In the genomic region with DNA sequence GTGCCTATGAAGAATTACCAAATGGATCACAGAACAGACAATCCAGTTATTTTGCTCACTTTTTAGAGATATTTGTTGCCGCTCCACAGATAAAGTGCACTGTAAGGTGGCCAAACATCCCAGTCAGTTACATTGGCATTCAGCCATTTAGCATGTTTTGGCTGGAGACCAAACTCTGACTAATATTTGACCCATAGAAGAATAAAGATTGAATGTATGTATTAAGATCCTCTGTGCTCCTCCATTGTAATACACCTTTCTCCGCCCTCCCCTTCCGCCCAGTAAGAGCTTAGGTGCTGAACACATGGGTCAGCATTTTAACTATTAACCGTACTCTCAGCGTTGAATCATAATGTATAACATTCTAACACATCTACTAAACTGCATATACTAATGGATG, we compare ENCODE assay signal across 2 cellular contexts.
TF ChIP-seq lines count a peak whose summit lies in the region.

No MANE protein-coding gene starts in this region.

TF ChIP-seq in SK-N-SH treated with all-trans-retinoic acid at 6 μM for 48 hours, 23 proteins besides CTCF, POLR2A, EP300 and RAD21 (continued from another document):
- TF ChIP-seq, protein P1, sequence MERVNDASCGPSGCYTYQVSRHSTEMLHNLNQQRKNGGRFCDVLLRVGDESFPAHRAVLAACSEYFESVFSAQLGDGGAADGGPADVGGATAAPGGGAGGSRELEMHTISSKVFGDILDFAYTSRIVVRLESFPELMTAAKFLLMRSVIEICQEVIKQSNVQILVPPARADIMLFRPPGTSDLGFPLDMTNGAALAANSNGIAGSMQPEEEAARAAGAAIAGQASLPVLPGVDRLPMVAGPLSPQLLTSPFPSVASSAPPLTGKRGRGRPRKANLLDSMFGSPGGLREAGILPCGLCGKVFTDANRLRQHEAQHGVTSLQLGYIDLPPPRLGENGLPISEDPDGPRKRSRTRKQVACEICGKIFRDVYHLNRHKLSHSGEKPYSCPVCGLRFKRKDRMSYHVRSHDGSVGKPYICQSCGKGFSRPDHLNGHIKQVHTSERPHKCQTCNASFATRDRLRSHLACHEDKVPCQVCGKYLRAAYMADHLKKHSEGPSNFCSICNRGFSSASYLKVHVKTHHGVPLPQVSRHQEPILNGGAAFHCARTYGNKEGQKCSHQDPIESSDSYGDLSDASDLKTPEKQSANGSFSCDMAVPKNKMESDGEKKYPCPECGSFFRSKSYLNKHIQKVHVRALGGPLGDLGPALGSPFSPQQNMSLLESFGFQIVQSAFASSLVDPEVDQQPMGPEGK (CRISPR knock-in tag; IDR thresholded peaks at IDR 0.05; ENCODE audit: borderline replicate concordance), result no peak
- no peak for TF ChIP-seq ESRRG (CRISPR knock-in tag; IDR thresholded peaks at IDR 0.05)

TF ChIP-seq in GM23338, 12 proteins besides CTCF, POLR2A, EP300 and RAD21 (continued from another document):
- TF ChIP-seq, protein P2, sequence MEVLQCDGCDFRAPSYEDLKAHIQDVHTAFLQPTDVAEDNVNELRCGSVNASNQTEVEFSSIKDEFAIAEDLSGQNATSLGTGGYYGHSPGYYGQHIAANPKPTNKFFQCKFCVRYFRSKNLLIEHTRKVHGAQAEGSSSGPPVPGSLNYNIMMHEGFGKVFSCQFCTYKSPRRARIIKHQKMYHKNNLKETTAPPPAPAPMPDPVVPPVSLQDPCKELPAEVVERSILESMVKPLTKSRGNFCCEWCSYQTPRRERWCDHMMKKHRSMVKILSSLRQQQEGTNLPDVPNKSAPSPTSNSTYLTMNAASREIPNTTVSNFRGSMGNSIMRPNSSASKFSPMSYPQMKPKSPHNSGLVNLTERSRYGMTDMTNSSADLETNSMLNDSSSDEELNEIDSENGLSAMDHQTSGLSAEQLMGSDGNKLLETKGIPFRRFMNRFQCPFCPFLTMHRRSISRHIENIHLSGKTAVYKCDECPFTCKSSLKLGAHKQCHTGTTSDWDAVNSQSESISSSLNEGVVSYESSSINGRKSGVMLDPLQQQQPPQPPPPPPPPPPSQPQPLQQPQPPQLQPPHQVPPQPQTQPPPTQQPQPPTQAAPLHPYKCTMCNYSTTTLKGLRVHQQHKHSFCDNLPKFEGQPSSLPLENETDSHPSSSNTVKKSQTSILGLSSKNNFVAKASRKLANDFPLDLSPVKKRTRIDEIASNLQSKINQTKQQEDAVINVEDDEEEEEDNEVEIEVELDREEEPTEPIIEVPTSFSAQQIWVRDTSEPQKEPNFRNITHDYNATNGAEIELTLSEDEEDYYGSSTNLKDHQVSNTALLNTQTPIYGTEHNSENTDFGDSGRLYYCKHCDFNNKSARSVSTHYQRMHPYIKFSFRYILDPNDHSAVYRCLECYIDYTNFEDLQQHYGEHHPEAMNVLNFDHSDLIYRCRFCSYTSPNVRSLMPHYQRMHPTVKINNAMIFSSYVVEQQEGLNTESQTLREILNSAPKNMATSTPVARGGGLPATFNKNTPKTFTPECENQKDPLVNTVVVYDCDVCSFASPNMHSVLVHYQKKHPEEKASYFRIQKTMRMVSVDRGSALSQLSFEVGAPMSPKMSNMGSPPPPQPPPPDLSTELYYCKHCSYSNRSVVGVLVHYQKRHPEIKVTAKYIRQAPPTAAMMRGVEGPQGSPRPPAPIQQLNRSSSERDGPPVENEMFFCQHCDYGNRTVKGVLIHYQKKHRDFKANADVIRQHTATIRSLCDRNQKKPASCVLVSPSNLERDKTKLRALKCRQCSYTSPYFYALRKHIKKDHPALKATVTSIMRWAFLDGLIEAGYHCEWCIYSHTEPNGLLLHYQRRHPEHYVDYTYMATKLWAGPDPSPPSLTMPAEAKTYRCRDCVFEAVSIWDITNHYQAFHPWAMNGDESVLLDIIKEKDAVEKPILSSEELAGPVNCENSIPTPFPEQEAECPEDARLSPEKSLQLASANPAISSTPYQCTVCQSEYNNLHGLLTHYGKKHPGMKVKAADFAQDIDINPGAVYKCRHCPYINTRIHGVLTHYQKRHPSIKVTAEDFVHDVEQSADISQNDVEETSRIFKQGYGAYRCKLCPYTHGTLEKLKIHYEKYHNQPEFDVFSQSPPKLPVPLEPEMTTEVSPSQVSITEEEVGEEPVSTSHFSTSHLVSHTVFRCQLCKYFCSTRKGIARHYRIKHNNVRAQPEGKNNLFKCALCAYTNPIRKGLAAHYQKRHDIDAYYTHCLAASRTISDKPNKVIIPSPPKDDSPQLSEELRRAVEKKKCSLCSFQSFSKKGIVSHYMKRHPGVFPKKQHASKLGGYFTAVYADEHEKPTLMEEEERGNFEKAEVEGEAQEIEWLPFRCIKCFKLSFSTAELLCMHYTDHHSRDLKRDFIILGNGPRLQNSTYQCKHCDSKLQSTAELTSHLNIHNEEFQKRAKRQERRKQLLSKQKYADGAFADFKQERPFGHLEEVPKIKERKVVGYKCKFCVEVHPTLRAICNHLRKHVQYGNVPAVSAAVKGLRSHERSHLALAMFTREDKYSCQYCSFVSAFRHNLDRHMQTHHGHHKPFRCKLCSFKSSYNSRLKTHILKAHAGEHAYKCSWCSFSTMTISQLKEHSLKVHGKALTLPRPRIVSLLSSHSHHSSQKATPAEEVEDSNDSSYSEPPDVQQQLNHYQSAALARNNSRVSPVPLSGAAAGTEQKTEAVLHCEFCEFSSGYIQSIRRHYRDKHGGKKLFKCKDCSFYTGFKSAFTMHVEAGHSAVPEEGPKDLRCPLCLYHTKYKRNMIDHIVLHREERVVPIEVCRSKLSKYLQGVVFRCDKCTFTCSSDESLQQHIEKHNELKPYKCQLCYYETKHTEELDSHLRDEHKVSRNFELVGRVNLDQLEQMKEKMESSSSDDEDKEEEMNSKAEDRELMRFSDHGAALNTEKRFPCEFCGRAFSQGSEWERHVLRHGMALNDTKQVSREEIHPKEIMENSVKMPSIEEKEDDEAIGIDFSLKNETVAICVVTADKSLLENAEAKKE (CRISPR knock-in tag; IDR thresholded peaks at IDR 0.05), result no peak
- TF ChIP-seq EZH2phosphoT487 (IDR thresholded peaks at IDR 0.05; ENCODE audit: unreplicated experiment), result no peak
